ENCODE assay signal across 9 cellular contexts in the genomic region with DNA sequence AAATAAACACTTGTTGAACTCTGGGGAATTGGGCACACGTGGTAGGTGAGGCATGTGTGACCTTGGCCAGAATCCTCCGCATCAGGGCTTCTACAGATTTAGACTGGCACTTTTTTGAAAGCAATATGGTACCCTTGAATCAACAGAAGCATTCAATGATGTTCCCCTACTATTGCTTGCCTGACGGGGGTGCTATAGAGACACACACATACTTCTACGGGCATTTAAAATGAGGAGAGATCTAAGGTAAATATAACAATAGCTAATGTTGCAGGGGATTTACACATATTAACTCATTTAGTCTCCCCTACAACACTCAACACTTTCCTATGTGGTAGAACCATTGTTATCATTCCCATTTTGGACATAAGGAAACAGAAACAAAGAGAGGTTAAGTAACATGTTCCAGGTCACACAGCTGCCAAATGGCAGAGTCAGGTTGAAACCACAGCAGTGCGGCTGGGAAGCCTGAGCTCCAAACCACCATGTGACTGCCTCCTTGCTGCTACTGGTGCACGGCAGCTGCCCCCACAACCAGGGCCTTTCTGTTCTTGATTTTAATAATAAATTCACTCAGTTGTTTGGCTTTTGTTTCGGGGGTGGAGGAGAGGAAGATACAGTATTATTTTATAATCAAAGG.
DNase-seq lines count a peak whose midpoint lies in the region; ATAC-seq and TF ChIP-seq lines count a peak whose summit lies in the region.
"Had no signal": no experiment of that assay in that cellular context is flagged by ENCODE, and none has a peak within 500 bp of the region (broad histone marks: within the 10 kb centered on the region; RNA-seq: fewer than 3 reads in every experiment).

No MANE protein-coding gene starts in this region.

- no peaks in the 10 kb centered on the region for H3F3A ChIP-seq in SK-N-SH (replicated peaks; ENCODE audit: insufficient read depth)

- POLR2A ChIA-PET in SK-N-SH (lab: Yijun Ruan, JAX) = no interaction called here

- TF ChIP-seq CTCF in SK-N-SH (IDR thresholded peaks at IDR 0.05) (peak; percentile 17; the same call in 1 of the 2 replicates), gastrocnemius medialis (IDR thresholded peaks at IDR 0.05 in 4 of 5, conservative IDR thresholded peaks at IDR 0.05 in 1 of 5) (no peak), hepatocyte (IDR thresholded peaks at IDR 0.05; ENCODE audit: poor library complexity) (no peak)

- DNase-seq in SK-N-SH = no peak
- peak; percentile 79 to 80 for DNase-seq in lung microvascular endothelial cell (ENCODE audit: low read depth in 2 of 2)
- DNase-seq in gastrocnemius medialis = no peak
- DNase-seq in hepatocyte (ENCODE audit: low spot score) = no peak
- no peak for DNase-seq in NCI-H2029 (lab: John Stamatoyannopoulos, UW)
- DNase-seq: amygdala had no signal

- CTCF ChIA-PET in SK-N-SH (lab: Yijun Ruan, JAX) = interaction anchor here (1.5 kb wide), 1 partner anchor 248 kb away, joined by 4 read pairs; no protein-coding TSS in a partner anchor

- intact Hi-C loops in gastrocnemius medialis (cut with DNase I; ENCODE audit: low total_unique reads) = no loop called here

- TF ChIP-seq POLR2A in gastrocnemius medialis (IDR thresholded peaks at IDR 0.05) = no peak

- no peaks in the 10 kb centered on the region for H3K36me3 ChIP-seq in SK-N-SH (replicated peaks in 1 of 2; ENCODE audit: control insufficient read depth in 1 of 2, insufficient read depth in 2 of 2, low read length in 1 of 2)
- no peaks in the 10 kb centered on the region for H3K36me3 ChIP-seq in gastrocnemius medialis
- no peaks in the 10 kb centered on the region for H3K36me3 ChIP-seq in hepatocyte (replicated peaks; ENCODE audit: insufficient read depth, low read depth)

- no peak for TF ChIP-seq EP300 in SK-N-SH (IDR thresholded peaks at IDR 0.05; ENCODE audit: borderline replicate concordance in 1 of 2, low read depth in 1 of 2, low read length in 1 of 2)

- H3K27ac ChIP-seq in SK-N-SH (ENCODE audit: low read depth in 2 of 2, low read length in 1 of 2) (no peak overlapping the region), gastrocnemius medialis (no peak overlapping the region), hepatocyte (no peak overlapping the region)

- H2AFZ ChIP-seq in SK-N-SH (ENCODE audit: low read depth) = no peak overlapping the region
- H2AFZ ChIP-seq in hepatocyte = no peak overlapping the region

- TF ChIP-seq RAD21 in SK-N-SH (IDR thresholded peaks at IDR 0.05; ENCODE audit: low read length) = no peak

- no peak overlapping the region for H3K4me3 ChIP-seq in SK-N-SH (ENCODE audit: low read depth in 2 of 2, low read length in 1 of 2)
- no peak overlapping the region for H3K4me3 ChIP-seq in gastrocnemius medialis
- no peak overlapping the region for H3K4me3 ChIP-seq in hepatocyte

- no peak overlapping the region for H3K4me2 ChIP-seq in SK-N-SH
- no peak overlapping the region for H3K4me2 ChIP-seq in hepatocyte

- no peaks in the 10 kb centered on the region for H3K79me2 ChIP-seq in SK-N-SH (ENCODE audit: insufficient read depth)
- H3K79me2 ChIP-seq in hepatocyte = no peaks in the 10 kb centered on the region

- in situ Hi-C loops in gastrocnemius medialis (cut with MboI; ENCODE audit: low sequenced_read_pairs in 4 of 4) = no loop called here

- 79% methylated on average over 7 of the region's 7 CpGs for WGBS in SK-N-SH (ENCODE audit: low lambda C conversion rate)
- WGBS in hepatocyte (ENCODE audit: low lambda C conversion rate, missing lambda C conversion rate) = 94% methylated on average over 7 of the region's 7 CpGs

- H3K9me3 ChIP-seq in SK-N-SH = no peaks in the 10 kb centered on the region
- no peaks in the 10 kb centered on the region for H3K9me3 ChIP-seq in gastrocnemius medialis
- H3K9me3 ChIP-seq in hepatocyte (ENCODE audit: low read depth) = no peaks in the 10 kb centered on the region

- H3K9me2 ChIP-seq in SK-N-SH = no peaks in the 10 kb centered on the region
- no peaks in the 10 kb centered on the region for H3K9me2 ChIP-seq in hepatocyte (replicated peaks; ENCODE audit: insufficient read depth)

- H3K9ac ChIP-seq in SK-N-SH = no peak overlapping the region

- ATAC-seq in SK-N-SH treated with all-trans-retinoic acid at 6 μM for 48 hours (no peak), GM21529 (IDR thresholded peaks at IDR 0.05; ENCODE audit: unreplicated experiment) (peak; percentile 88), HG03457 (IDR thresholded peaks at IDR 0.05; ENCODE audit: unreplicated experiment) (peak; percentile 74), gastrocnemius medialis (no peak)

- H3K27me3 ChIP-seq in SK-N-SH (ENCODE audit: insufficient read depth) (no peaks in the 10 kb centered on the region), gastrocnemius medialis (no peaks in the 10 kb centered on the region), hepatocyte (no peaks in the 10 kb centered on the region)

- H4K20me1 ChIP-seq in SK-N-SH (ENCODE audit: insufficient read depth) (no peaks in the 10 kb centered on the region), hepatocyte (ENCODE audit: insufficient read depth, poor library complexity, severe bottlenecking) (no peaks in the 10 kb centered on the region)

- no peaks in the 10 kb centered on the region for H3K4me1 ChIP-seq in SK-N-SH (ENCODE audit: control insufficient read depth in 1 of 2, insufficient read depth in 2 of 2, low read depth in 1 of 2, low read length in 1 of 2)
- H3K4me1 ChIP-seq in gastrocnemius medialis = no peaks in the 10 kb centered on the region
- H3K4me1 ChIP-seq in hepatocyte (ENCODE audit: insufficient read depth) = no peaks in the 10 kb centered on the region

TF ChIP-seq in SK-N-SH, 30 proteins besides CTCF, POLR2A, EP300 and RAD21:
- TF ChIP-seq FOXM1 (IDR thresholded peaks at IDR 0.05; ENCODE audit: low read depth) (no peak), POLR2AphosphoS5 (IDR thresholded peaks at IDR 0.05; ENCODE audit: low read depth, low read length) (no peak), RXRA (IDR thresholded peaks at IDR 0.05; ENCODE audit: borderline replicate concordance, low read depth) (no peak), GABPA (IDR thresholded peaks at IDR 0.05; ENCODE audit: low read depth) (no peak)
- TF ChIP-seq, protein P1, sequence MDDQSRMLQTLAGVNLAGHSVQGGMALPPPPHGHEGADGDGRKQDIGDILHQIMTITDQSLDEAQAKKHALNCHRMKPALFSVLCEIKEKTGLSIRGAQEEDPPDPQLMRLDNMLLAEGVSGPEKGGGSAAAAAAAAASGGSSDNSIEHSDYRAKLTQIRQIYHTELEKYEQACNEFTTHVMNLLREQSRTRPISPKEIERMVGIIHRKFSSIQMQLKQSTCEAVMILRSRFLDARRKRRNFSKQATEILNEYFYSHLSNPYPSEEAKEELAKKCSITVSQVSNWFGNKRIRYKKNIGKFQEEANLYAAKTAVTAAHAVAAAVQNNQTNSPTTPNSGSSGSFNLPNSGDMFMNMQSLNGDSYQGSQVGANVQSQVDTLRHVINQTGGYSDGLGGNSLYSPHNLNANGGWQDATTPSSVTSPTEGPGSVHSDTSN (IDR thresholded peaks at IDR 0.05) = no peak
- TF ChIP-seq, protein P2, sequence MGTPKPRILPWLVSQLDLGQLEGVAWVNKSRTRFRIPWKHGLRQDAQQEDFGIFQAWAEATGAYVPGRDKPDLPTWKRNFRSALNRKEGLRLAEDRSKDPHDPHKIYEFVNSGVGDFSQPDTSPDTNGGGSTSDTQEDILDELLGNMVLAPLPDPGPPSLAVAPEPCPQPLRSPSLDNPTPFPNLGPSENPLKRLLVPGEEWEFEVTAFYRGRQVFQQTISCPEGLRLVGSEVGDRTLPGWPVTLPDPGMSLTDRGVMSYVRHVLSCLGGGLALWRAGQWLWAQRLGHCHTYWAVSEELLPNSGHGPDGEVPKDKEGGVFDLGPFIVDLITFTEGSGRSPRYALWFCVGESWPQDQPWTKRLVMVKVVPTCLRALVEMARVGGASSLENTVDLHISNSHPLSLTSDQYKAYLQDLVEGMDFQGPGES (IDR thresholded peaks at IDR 0.05; ENCODE audit: low read depth, low read length) = no peak
TF ChIP-seq in SK-N-SH: peak in this region for 0.

TF ChIP-seq in SK-N-SH treated with all-trans-retinoic acid at 6 μM for 48 hours, 23 proteins besides CTCF, POLR2A, EP300 and RAD21 (continues in another document):
- TF ChIP-seq RARB (CRISPR knock-in tag; IDR thresholded peaks at IDR 0.05) (no peak), CSDC2 (CRISPR knock-in tag; IDR thresholded peaks at IDR 0.05) (no peak), ZNF565 (CRISPR knock-in tag; conservative IDR thresholded peaks at IDR 0.05; ENCODE audit: low read depth) (no peak), ZNF8 (CRISPR knock-in tag; IDR thresholded peaks at IDR 0.05) (no peak), ZFP30 (CRISPR knock-in tag; IDR thresholded peaks at IDR 0.05) (no peak)
- TF ChIP-seq, protein P3, sequence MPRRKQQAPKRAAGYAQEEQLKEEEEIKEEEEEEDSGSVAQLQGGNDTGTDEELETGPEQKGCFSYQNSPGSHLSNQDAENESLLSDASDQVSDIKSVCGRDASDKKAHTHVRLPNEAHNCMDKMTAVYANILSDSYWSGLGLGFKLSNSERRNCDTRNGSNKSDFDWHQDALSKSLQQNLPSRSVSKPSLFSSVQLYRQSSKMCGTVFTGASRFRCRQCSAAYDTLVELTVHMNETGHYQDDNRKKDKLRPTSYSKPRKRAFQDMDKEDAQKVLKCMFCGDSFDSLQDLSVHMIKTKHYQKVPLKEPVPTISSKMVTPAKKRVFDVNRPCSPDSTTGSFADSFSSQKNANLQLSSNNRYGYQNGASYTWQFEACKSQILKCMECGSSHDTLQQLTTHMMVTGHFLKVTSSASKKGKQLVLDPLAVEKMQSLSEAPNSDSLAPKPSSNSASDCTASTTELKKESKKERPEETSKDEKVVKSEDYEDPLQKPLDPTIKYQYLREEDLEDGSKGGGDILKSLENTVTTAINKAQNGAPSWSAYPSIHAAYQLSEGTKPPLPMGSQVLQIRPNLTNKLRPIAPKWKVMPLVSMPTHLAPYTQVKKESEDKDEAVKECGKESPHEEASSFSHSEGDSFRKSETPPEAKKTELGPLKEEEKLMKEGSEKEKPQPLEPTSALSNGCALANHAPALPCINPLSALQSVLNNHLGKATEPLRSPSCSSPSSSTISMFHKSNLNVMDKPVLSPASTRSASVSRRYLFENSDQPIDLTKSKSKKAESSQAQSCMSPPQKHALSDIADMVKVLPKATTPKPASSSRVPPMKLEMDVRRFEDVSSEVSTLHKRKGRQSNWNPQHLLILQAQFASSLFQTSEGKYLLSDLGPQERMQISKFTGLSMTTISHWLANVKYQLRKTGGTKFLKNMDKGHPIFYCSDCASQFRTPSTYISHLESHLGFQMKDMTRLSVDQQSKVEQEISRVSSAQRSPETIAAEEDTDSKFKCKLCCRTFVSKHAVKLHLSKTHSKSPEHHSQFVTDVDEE (CRISPR knock-in tag; IDR thresholded peaks at IDR 0.05) = no peak

Comparison
In these comparisons a context has a peak if more than half of its experiments do, and no peak if none do; other contexts are left out.
1. DNase-seq: peak in lung microvascular endothelial cell (2 of 2); none in SK-N-SH (single experiment), gastrocnemius medialis (0 of 2), hepatocyte (single experiment) and NCI-H2029 (single experiment).
2. ATAC-seq: peak in GM21529 (single experiment) and HG03457 (single experiment); none in SK-N-SH treated with all-trans-retinoic acid at 6 μM for 48 hours (single experiment) and gastrocnemius medialis (0 of 2).